Comparison of ENCODE assay signal across 35 cellular contexts in genomic region chr4:186304216-186304615, GRCh38. TPM values are rescaled to one million over a fixed set of nuclear protein-coding genes. Genes with fewer than 3 reads are reported as not detected.
"Had no signal": no experiment of that assay in that cellular context is flagged by ENCODE, and none has a peak within 500 bp of the region (broad histone marks: within the 10 kb centered on the region; RNA-seq: fewer than 3 reads in every experiment).

No MANE protein-coding gene starts in this region.

- H3K9me3 Mint-ChIP-seq: natural killer cell; nephron; neural progenitor cell; stimulated activated memory B cell treated with anti-CD40 and anti-IgM and Interleukin-4, amounts not matched to agents 10 μg/mL and 1 μg/mL and 100 μg/mL, for 72 hours; stimulated activated naive CD8-positive, alpha-beta T cell treated with anti-CD3 and anti-CD28 coated beads, Interleukin-15, amount 100 ng/mL, for 72 hours; type B pancreatic cell had no signal

- H3K4me3 ChIP-seq: neural progenitor cell, ovary, psoas muscle, skin epidermis, smooth muscle cell, spleen, suprapubic skin, testis, tibial artery, transverse colon, upper lobe of right lung, uterus had no signal

- H3K79me2 ChIP-seq: parathyroid adenoma had no signal

- H2AFZ ChIP-seq: parathyroid adenoma had no signal

- H3K4me1 Mint-ChIP-seq: natural killer cell; neural progenitor cell; stimulated activated memory B cell treated with anti-CD40 and anti-IgM and Interleukin-4, amounts not matched to agents 10 μg/mL and 1 μg/mL and 100 μg/mL, for 72 hours; stimulated activated naive CD8-positive, alpha-beta T cell treated with anti-CD3 and anti-CD28 coated beads, Interleukin-15, amount 100 ng/mL, for 72 hours had no signal

- H3K4me3 Mint-ChIP-seq: natural killer cell; nephron; neural progenitor cell; stimulated activated memory B cell treated with anti-CD40 and anti-IgM and Interleukin-4, amounts not matched to agents 10 μg/mL and 1 μg/mL and 100 μg/mL, for 72 hours; stimulated activated naive CD8-positive, alpha-beta T cell treated with anti-CD3 and anti-CD28 coated beads, Interleukin-15, amount 100 ng/mL, for 72 hours; type B pancreatic cell had no signal

- H3K27me3 ChIP-seq: neural progenitor cell, ovary, testis, transverse colon, upper lobe of right lung, uterus had no signal

- H3K9me3 ChIP-seq: ovary, psoas muscle, spleen, suprapubic skin, testis, tibial artery, transverse colon, upper lobe of right lung, uterus had no signal

- H3K4me2 ChIP-seq: neural progenitor cell, smooth muscle cell had no signal

- H3K36me3 Mint-ChIP-seq: natural killer cell; neural progenitor cell; stimulated activated memory B cell treated with anti-CD40 and anti-IgM and Interleukin-4, amounts not matched to agents 10 μg/mL and 1 μg/mL and 100 μg/mL, for 72 hours; type B pancreatic cell had no signal

- ATAC-seq: natural killer cell; psoas muscle; right cardiac atrium; sciatic nerve; stimulated activated memory B cell treated with anti-CD40 and anti-IgM and Interleukin-4, amounts not matched to agents 10 μg/mL and 1 μg/mL and 100 μg/mL, for 72 hours; stimulated activated naive CD8-positive, alpha-beta T cell treated with anti-CD3 and anti-CD28 coated beads, Interleukin-15, amount 100 ng/mL, for 72 hours; stimulated activated naive CD8-positive, alpha-beta T cell treated with anti-CD3 and anti-CD28 coated beads, Interleukin-15, Interleukin-2, amounts not matched to agents 100 U/mL and 50 U/mL, for 24 hours; upper lobe of right lung had no signal

- H3K4me1 ChIP-seq: neural progenitor cell, parathyroid adenoma, psoas muscle, spleen, suprapubic skin, testis, tibial artery, upper lobe of right lung, uterus had no signal

- H3K27ac Mint-ChIP-seq: natural killer cell; nephron; neural progenitor cell; progenitor cell of endocrine pancreas; stimulated activated memory B cell treated with anti-CD40 and anti-IgM and Interleukin-4, amounts not matched to agents 10 μg/mL and 1 μg/mL and 100 μg/mL, for 72 hours; type B pancreatic cell had no signal

- H3K36me3 ChIP-seq: neural progenitor cell, ovary, spleen, suprapubic skin, tibial artery, transverse colon, upper lobe of right lung, uterus had no signal

- DNase-seq: natural killer cell; occipital lobe; ovary; posterior cingulate gyrus; psoas muscle; right cardiac atrium; spleen; stimulated activated CD4-positive, alpha-beta T cell treated with anti-CD3 and anti-CD28 coated beads, Interleukin-12 subunit alpha, Interleukin-12 subunit beta, amount 100 ng/mL, for 4 hours; stimulated activated CD4-positive, alpha-beta T cell treated with anti-CD3 and anti-CD28 coated beads, Interleukin-1b, Interleukin-23, amount 100 ng/mL, for 48 hours; stimulated activated CD4-positive, alpha-beta T cell treated with anti-CD3 and anti-CD28 coated beads, Interleukin-4, amount 100 ng/mL, for 1 hour; stimulated activated CD4-positive, alpha-beta T cell treated with anti-CD3 and anti-CD28 coated beads, Interleukin-4, amount 100 ng/mL, for 4 hours; stimulated activated CD8-positive, alpha-beta memory T cell treated with anti-CD3 and anti-CD28 coated beads, Interleukin-4, amount 100 ng/mL, for 48 hours; stimulated activated naive CD4-positive, alpha-beta T cell; stimulated activated naive CD8-positive, alpha-beta T cell treated with anti-CD3 and anti-CD28 coated beads, Interleukin-15, amount 100 ng/mL, for 72 hours; stimulated activated naive CD8-positive, alpha-beta T cell treated with anti-CD3 and anti-CD28 coated beads, Interleukin-15, Interleukin-2, amounts not matched to agents 100 U/mL and 50 U/mL, for 24 hours; substantia nigra; testis; tibial artery; transverse colon; upper lobe of right lung; uterus had no signal

- H3K9ac ChIP-seq: neural progenitor cell, parathyroid adenoma had no signal

- H3K27ac ChIP-seq: neural progenitor cell, ovary, parathyroid adenoma, psoas muscle, skin epidermis, spleen, suprapubic skin, testis, tibial artery, transverse colon, upper lobe of right lung, uterus had no signal

RNA-seq across cellular contexts. Expression of gene F11, which starts 38.2 kb away (rescaled TPM):
- total RNA-seq: occipital lobe, osteoblast, sciatic nerve, smooth muscle cell, transverse colon, urinary bladder had no signal
- polyA plus RNA-seq: neural cell, right cardiac atrium, smooth muscle cell, spleen, thymus had no signal
